Comparison of ENCODE assay signal across 18 cellular contexts in the genomic region with DNA sequence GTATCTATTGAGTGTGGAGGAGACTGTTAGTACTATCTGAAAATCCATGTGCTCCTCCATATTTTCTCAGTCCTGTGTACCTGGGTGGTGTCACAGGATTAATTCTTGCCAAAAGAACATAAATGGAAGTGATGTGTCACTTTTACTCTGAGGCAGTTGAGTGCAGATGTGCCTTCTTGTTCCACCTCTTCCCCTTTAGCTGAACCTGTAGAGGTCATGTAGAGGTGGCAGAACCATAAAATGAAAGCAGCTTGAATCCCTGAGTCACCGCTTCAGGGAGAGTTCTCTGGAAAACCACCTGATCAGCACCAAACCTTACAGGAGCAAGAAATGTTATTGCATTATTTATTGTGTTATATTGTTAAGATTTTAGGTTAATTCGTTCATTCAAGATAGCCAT. TPM values are rescaled to one million over a fixed set of nuclear protein-coding genes. Genes with fewer than 3 reads are reported as not detected.
DNase-seq lines count a peak whose midpoint lies in the region; ATAC-seq and TF ChIP-seq lines count a peak whose summit lies in the region.
"Had no signal": no experiment of that assay in that cellular context is flagged by ENCODE, and none has a peak within 500 bp of the region (broad histone marks: within the 10 kb centered on the region; RNA-seq: fewer than 3 reads in every experiment).

No MANE protein-coding gene starts in this region.

- no peak overlapping the region for H3K4me3 ChIP-seq in Panc1 (ENCODE audit: low read depth in 2 of 2, low read length in 2 of 2)
- H3K4me3 ChIP-seq: ascending aorta, neural progenitor cell, suprapubic skin had no signal

- no peaks in the 10 kb centered on the region; the same call in 1 of the 2 replicates for H3K27me3 ChIP-seq in Panc1 (ENCODE audit: control insufficient read depth, insufficient read depth, low read length)
- H3K27me3 ChIP-seq: ascending aorta, neural progenitor cell, suprapubic skin had no signal

- H3K27ac ChIP-seq in Panc1 (ENCODE audit: low read length): no peak overlapping the region
- H3K27ac ChIP-seq in epithelial cell of prostate: no peak overlapping the region
- H3K27ac ChIP-seq: ascending aorta, neural progenitor cell, suprapubic skin, WERI-Rb-1 had no signal

- peak; percentile 73 for ATAC-seq in Panc1
- no peak for ATAC-seq in HG03135 (IDR thresholded peaks at IDR 0.05; ENCODE audit: unreplicated experiment)
- no peak for ATAC-seq in HG03520 (IDR thresholded peaks at IDR 0.05; ENCODE audit: unreplicated experiment)
- ATAC-seq: PC-3, right cardiac atrium had no signal

- POLR2A ChIA-PET in Panc1 (lab: Charles Lee): interaction anchor here (0.5 kb wide), 1 partner anchor 133 kb away, joined by 4 read pairs; no protein-coding TSS in a partner anchor

- in situ Hi-C loops in Panc1 (cut with HindIII; ENCODE audit: low pct_unique_long_range_greater_than_20kb, low sequenced_read_pairs): no loop called here

- no peaks in the 10 kb centered on the region for H3K36me3 ChIP-seq in Panc1 (ENCODE audit: control insufficient read depth, insufficient read depth, low read length)
- H3K36me3 ChIP-seq: ascending aorta, neural progenitor cell, suprapubic skin, WERI-Rb-1 had no signal

- intact Hi-C loops in Panc1 (cut with micrococcal nuclease; ENCODE audit: unreplicated experiment): no loop called here

- no peak for TF ChIP-seq CTCF in Panc1 (IDR thresholded peaks at IDR 0.05)

- no peaks in the 10 kb centered on the region for H3K9me3 ChIP-seq in Panc1 (ENCODE audit: control insufficient read depth, insufficient read depth, low read depth, low read length)
- H3K9me3 ChIP-seq: ascending aorta, suprapubic skin had no signal

- CTCF ChIA-PET in Panc1 (lab: Charles Lee): interaction anchor here (0.6 to 0.7 kb wide), 2 partner anchors 12 to 13 kb away, joined by 3 read pairs; no protein-coding TSS in a partner anchor

- no TSS peak for BruUV-seq in Panc1 (replicated peaks; lab: Mats Ljungman, UMichigan)

- peaks cover 6% of the 10 kb centered on the region; the same call in 1 of the 2 replicates for H3K4me1 ChIP-seq in Panc1 (ENCODE audit: control insufficient read depth, insufficient read depth, low read length)
- H3K4me1 ChIP-seq: ascending aorta, neural progenitor cell, suprapubic skin had no signal

- DNase-seq in NOMO-1 treated with DMSO at 0.1 percent for 48 hours (lab: John Stamatoyannopoulos, UW; ENCODE audit: unreplicated experiment) (peak; percentile 17), NOMO-1 treated with dmso at 0.1 percent for 144 hours (lab: John Stamatoyannopoulos, UW; ENCODE audit: unreplicated experiment) (no peak), Panc1 (ENCODE audit: low read depth, low spot score) (no peak), epithelial cell of prostate (ENCODE audit: low read depth, low spot score) (peak; percentile 14), renal cortical epithelial cell (ENCODE audit: low read depth) (peak; percentile 86), NCI-H187 treated with DMSO at 0.1 percent for 48 hours (lab: John Stamatoyannopoulos, UW) (no peak)
- DNase-seq: effector CD4-positive, alpha-beta T cell; GDM1; NCI-H1092; NCI-H345; PC-3; right cardiac atrium; WERI-Rb-1 had no signal

RNA-seq across cellular contexts. Expression of a gene that starts 14.7 kb away (rescaled TPM):
- 469 TPM for total RNA-seq in Panc1 (2021; ENCODE audit: unreplicated experiment)
- polyA plus RNA-seq in Panc1 (2012; ENCODE audit: insufficient read length): 385 TPM
- 746 and 790 TPM in 2 replicates for total RNA-seq in renal cortical epithelial cell

Comparison
In these comparisons a context has a peak if more than half of its experiments do, and no peak if none do; other contexts are left out.
1. DNase-seq: peak in NOMO-1 treated with DMSO at 0.1 percent for 48 hours (single experiment), epithelial cell of prostate (single experiment) and renal cortical epithelial cell (single experiment); none in NOMO-1 treated with dmso at 0.1 percent for 144 hours (single experiment), Panc1 (single experiment) and NCI-H187 treated with DMSO at 0.1 percent for 48 hours (single experiment).